Comparison of ENCODE assay signal across 28 cellular contexts in the genomic region with DNA sequence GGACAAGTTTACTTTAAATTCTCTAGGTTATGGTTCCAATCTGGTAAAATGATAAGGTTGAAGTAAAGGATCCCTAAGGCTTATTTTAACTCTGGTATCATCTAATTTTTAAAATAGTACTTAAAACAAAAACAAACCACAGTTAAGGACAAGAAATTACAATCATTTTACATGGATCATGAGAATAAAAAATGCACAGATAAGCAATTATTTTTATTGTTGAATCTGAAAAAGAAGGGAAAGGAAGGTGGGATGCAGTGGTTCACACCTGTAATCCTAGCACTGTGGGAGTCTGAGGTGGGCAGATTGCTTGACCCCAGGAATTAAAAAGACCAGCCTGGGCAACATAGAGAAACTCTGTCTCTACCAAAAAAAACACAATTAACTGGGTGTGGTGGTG. TPM values are rescaled to one million over a fixed set of nuclear protein-coding genes. Genes with fewer than 3 reads are reported as not detected.
A peak's percentile ranks its signal among the peaks of the same experiment; 100 is the strongest.
DNase-seq lines count a peak whose midpoint lies in the region; ATAC-seq, FAIRE-seq and TF ChIP-seq lines count a peak whose summit lies in the region.
"Had no signal": no experiment of that assay in that cellular context is flagged by ENCODE, and none has a peak within 500 bp of the region (broad histone marks: within the 10 kb centered on the region; RNA-seq: fewer than 3 reads in every experiment).

No MANE protein-coding gene starts in this region.

- H3K9ac ChIP-seq in SK-N-MC (ENCODE audit: insufficient read length), result no peak overlapping the region
- H3K9ac ChIP-seq: BLaER1 had no signal

- CTCF ChIA-PET in A549 (lab: Yijun Ruan, JAX) (no interaction called here), A673 (lab: Charles Lee) (no interaction called here)

- intact Hi-C loops in A673 (cut with micrococcal nuclease; ENCODE audit: unreplicated experiment), result no loop called here
- intact Hi-C loops in right cardiac atrium (cut with DNase I), result no loop called here

- no peak overlapping the region for H3K27ac ChIP-seq in A549
- peak overlapping the region; percentile 8 for H3K27ac ChIP-seq in A673 (ENCODE audit: low read depth, low read length, poor library complexity, severe bottlenecking)
- H3K27ac ChIP-seq in SK-N-MC, result no peak overlapping the region
- H3K27ac ChIP-seq in right cardiac atrium (ENCODE audit: low read length), result no peak overlapping the region
- H3K27ac ChIP-seq: BLaER1 had no signal

- no peaks in the 10 kb centered on the region for H3K27me3 ChIP-seq in A673 (replicated peaks; ENCODE audit: insufficient read depth, low read depth, low read length, poor library complexity)
- no peaks in the 10 kb centered on the region for H3K27me3 ChIP-seq in right cardiac atrium (ENCODE audit: control insufficient read depth, insufficient read depth)
- H3K27me3 ChIP-seq: BE2C, BLaER1 had no signal

- TF ChIP-seq RAD21 in A549 (conservative IDR thresholded peaks at IDR 0.05 in 1 of 2, IDR thresholded peaks at IDR 0.05 in 1 of 2), result no peak

- no peak overlapping the region for H3K4me3 ChIP-seq in A549
- peak overlapping the region; percentile 56 for H3K4me3 ChIP-seq in A673 (ENCODE audit: low read depth, low read length, poor library complexity, severe bottlenecking)
- peak overlapping the region; percentile 21; the same call in 1 of the 2 replicates for H3K4me3 ChIP-seq in SK-N-MC
- H3K4me3 ChIP-seq in fibroblast of pulmonary artery (replicated peaks; ENCODE audit: low read depth, low read length), result peak overlapping the region; percentile 76
- H3K4me3 ChIP-seq in right cardiac atrium (ENCODE audit: low read length), result no peak overlapping the region
- H3K4me3 ChIP-seq: BLaER1, GM12878 had no signal

- H3K9me3 ChIP-seq in A549 (no peaks in the 10 kb centered on the region), A673 (ENCODE audit: low read depth, low read length, poor library complexity, severe bottlenecking) (no peaks in the 10 kb centered on the region), SK-N-MC (ENCODE audit: low read depth, low read length) (no peaks in the 10 kb centered on the region), right cardiac atrium (ENCODE audit: control insufficient read depth, low read length) (no peaks in the 10 kb centered on the region)
- H3K9me3 ChIP-seq: BE2C, BLaER1 had no signal

- no TSS peak for BruUV-seq in A673 (replicated peaks; lab: Mats Ljungman, UMichigan)

- peaks cover 1% of the 10 kb centered on the region for H3K27me3 Mint-ChIP-seq in endothelial cell (ENCODE audit: unreplicated experiment)

- no peak overlapping the region for H3K27ac Mint-ChIP-seq in endothelial cell (ENCODE audit: unreplicated experiment)
- H3K27ac Mint-ChIP-seq: CD4-positive, alpha-beta memory T cell; CD4-positive, CD25-positive, alpha-beta regulatory T cell; CD8-positive, alpha-beta memory T cell had no signal

- DNase-seq in A549 (ENCODE audit: low read depth in 1 of 2, low spot score in 1 of 2), result no peak
- DNase-seq in A673 (ENCODE audit: low spot score), result no peak
- no peak for DNase-seq in SK-N-MC (ENCODE audit: low read depth, low spot score)
- DNase-seq in fibroblast of pulmonary artery (ENCODE audit: low read depth), result no peak
- no peak for DNase-seq in endothelial cell (ENCODE audit: low spot score)
- no peak for DNase-seq in right cardiac atrium
- DNase-seq: 8988T; ACHN; BE2C; C1 segment of cervical spinal cord; CD4-positive, alpha-beta memory T cell; CD4-positive, CD25-positive, alpha-beta regulatory T cell; CD8-positive, alpha-beta memory T cell; COR-L47; DMS 273 treated with DMSO at 0.1 percent for 48 hours; DMS153; DMS53; DMS79; DND-41; EL; GDM1 had no signal

- no peak for TF ChIP-seq POLR2A in A549 (IDR thresholded peaks at IDR 0.05; ENCODE audit: low read length)

- POLR2A ChIA-PET in A549 (lab: Yijun Ruan, JAX), result no interaction called here
- POLR2A ChIA-PET in A673 (lab: Charles Lee; ENCODE audit: low non-redundant PET), result interaction anchor here (0.6 kb wide), 1 partner anchor 296 kb away, joined by 3 read pairs; no protein-coding TSS in a partner anchor

- TF ChIP-seq CTCF in A549 (IDR thresholded peaks at IDR 0.05) (no peak), A673 (conservative IDR thresholded peaks at IDR 0.05; ENCODE audit: low read depth, low read length) (no peak), fibroblast of pulmonary artery (IDR thresholded peaks at IDR 0.05; ENCODE audit: low read length, missing control alignments) (no peak), endothelial cell (IDR thresholded peaks at IDR 0.05; ENCODE audit: unreplicated experiment) (no peak)

- no peak overlapping the region for H3K4me3 Mint-ChIP-seq in endothelial cell (ENCODE audit: unreplicated experiment)
- H3K4me3 Mint-ChIP-seq: CD14-positive monocyte; CD4-positive, alpha-beta memory T cell; CD4-positive, CD25-positive, alpha-beta regulatory T cell; CD8-positive, alpha-beta memory T cell had no signal

- no peak for FAIRE-seq in A549 (lab: Jason Lieb, UNC)
- FAIRE-seq: GM12878, GM19239 had no signal

- no peaks in the 10 kb centered on the region for H3K36me3 Mint-ChIP-seq in endothelial cell (ENCODE audit: low read depth, unreplicated experiment)
- H3K36me3 Mint-ChIP-seq: CD4-positive, alpha-beta memory T cell; CD4-positive, CD25-positive, alpha-beta regulatory T cell; CD8-positive, alpha-beta memory T cell had no signal

- no peak overlapping the region for H3K4me2 ChIP-seq in A549
- H3K4me2 ChIP-seq: BLaER1 had no signal

- H3K4me1 ChIP-seq in A549, result peaks cover 9% of the 10 kb centered on the region; the same call in 1 of the 3 replicates
- peaks cover 27% of the 10 kb centered on the region for H3K4me1 ChIP-seq in A673 (ENCODE audit: insufficient read depth, low read length, poor library complexity, severe bottlenecking)
- H3K4me1 ChIP-seq in right cardiac atrium (ENCODE audit: control insufficient read depth, insufficient read depth, low read length), result no peaks in the 10 kb centered on the region
- H3K4me1 ChIP-seq: BE2C, BLaER1 had no signal

- H3K36me3 ChIP-seq in A673 (ENCODE audit: insufficient read depth, low read length, poor library complexity, severe bottlenecking), result peaks cover 24% of the 10 kb centered on the region
- peaks cover 18% of the 10 kb centered on the region for H3K36me3 ChIP-seq in SK-N-MC (ENCODE audit: insufficient read depth, low read length)
- H3K36me3 ChIP-seq: BE2C, BLaER1 had no signal

- ATAC-seq in A549 (no peak), HG02884 (IDR thresholded peaks at IDR 0.05; ENCODE audit: unreplicated experiment) (no peak), right cardiac atrium (no peak), GM19463 (IDR thresholded peaks at IDR 0.05; ENCODE audit: unreplicated experiment) (no peak)
- ATAC-seq: GM12878 had no signal

- peaks cover 4% of the 10 kb centered on the region for H3K4me1 Mint-ChIP-seq in endothelial cell (ENCODE audit: unreplicated experiment)
- H3K4me1 Mint-ChIP-seq: CD4-positive, alpha-beta memory T cell; CD4-positive, CD25-positive, alpha-beta regulatory T cell; CD8-positive, alpha-beta memory T cell had no signal

- TF ChIP-seq EP300 in A549 (IDR thresholded peaks at IDR 0.05), result no peak

- H3K9me3 Mint-ChIP-seq in endothelial cell (ENCODE audit: unreplicated experiment), result no peaks in the 10 kb centered on the region
- H3K9me3 Mint-ChIP-seq: CD8-positive, alpha-beta memory T cell had no signal

TF ChIP-seq in A549, 52 proteins besides CTCF, POLR2A, EP300 and RAD21:
- TF ChIP-seq RNF2 (IDR thresholded peaks at IDR 0.05; ENCODE audit: borderline replicate concordance, low read depth), result no peak
- TF ChIP-seq MAFK (IDR thresholded peaks at IDR 0.05; ENCODE audit: partially characterized antibody), result peak; percentile 44
- no peak for TF ChIP-seq CBX2 (IDR thresholded peaks at IDR 0.05; ENCODE audit: borderline replicate concordance, low read depth)
- no peak for TF ChIP-seq GATA3 (IDR thresholded peaks at IDR 0.05; ENCODE audit: borderline replicate concordance)

RNA-seq across cellular contexts. Expression of a gene that starts 2.4 kb away (rescaled TPM):
- polyA plus RNA-seq in A549 (2011; rRNA removed), result 3.3 and 4.5 TPM in 2 replicates
- 0.38 and 0.50 TPM in 2 replicates for polyA plus RNA-seq in A549 (2012; cell fraction: cytosol; rRNA removed)
- polyA plus RNA-seq in A549 (2012; cell fraction: nucleus; rRNA removed), result 0.56 and 0.89 TPM in 2 replicates
- polyA plus RNA-seq in A549 (2017; fragmentation: RNase III; extraction: RNeasy Plus Mini Kit Qiagen cat#74134 plus additional on column Dnase treatment), result 2.9 to 4.5 TPM (median 4.1 TPM) in 3 replicates
- polyA minus RNA-seq in A549 (2011; rRNA and poly(A)+ RNA removed), result 0.88 and 1.0 TPM in 2 replicates
- total RNA-seq in A673 (2021), result 123 and 135 TPM in 2 replicates
- total RNA-seq in endothelial cell (ENCODE audit: unreplicated experiment), result not detected
- total RNA-seq in right cardiac atrium, result 1 to 10 TPM in 3 of 4 donors, under 1 TPM in 1; 0.57 to 4.0 (median 2.3) TPM
- polyA plus RNA-seq in right cardiac atrium, result 3.1 TPM
- total RNA-seq: CD4-positive, alpha-beta memory T cell; CD4-positive, CD25-positive, alpha-beta regulatory T cell; CD8-positive, alpha-beta memory T cell; G401 had no signal
- polyA plus RNA-seq: CD4-positive, alpha-beta memory T cell; CD4-positive, CD25-positive, alpha-beta regulatory T cell; CD8-positive, alpha-beta memory T cell had no signal

RNA-seq across cellular contexts. Expression of a gene that starts 49.9 kb away (rescaled TPM):
- polyA plus RNA-seq in A549 (2011; rRNA removed) (24.7 and 28.7 TPM in 2 replicates), A549 (2017; fragmentation: RNase III; extraction: RNeasy Plus Mini Kit Qiagen cat#74134 plus additional on column Dnase treatment) (15.5 to 17.4 TPM (median 16.7 TPM) in 3 replicates), right cardiac atrium (2.8 TPM)
- 2.7 TPM in 2 replicates for polyA plus RNA-seq in A549 (2012; cell fraction: cytosol; rRNA removed)
- polyA plus RNA-seq in A549 (2012; cell fraction: nucleus; rRNA removed), result 3.6 and 5.7 TPM in 2 replicates
- polyA minus RNA-seq in A549 (2011; rRNA and poly(A)+ RNA removed), result 54.7 and 61.5 TPM in 2 replicates
- total RNA-seq in A673 (2021) (111 and 112 TPM in 2 replicates), endothelial cell (ENCODE audit: unreplicated experiment) (40.7 TPM), right cardiac atrium (10 to 100 TPM; 15.6 to 18.9 (median 18.2) TPM)

Comparison
In these comparisons a context has a peak if more than half of its experiments do, and no peak if none do; other contexts are left out.
1. H3K4me3 ChIP-seq: peak in A673 (single experiment), SK-N-MC (single experiment) and fibroblast of pulmonary artery (single experiment); none in A549 (single experiment) and right cardiac atrium (single experiment).
2. RNA of a gene that starts 2.4 kb away (total RNA-seq): 123 to 135 TPM in A673; 0.57 to 4.0 TPM in right cardiac atrium and not detected in endothelial cell (single experiment); every median in the first group is over 10 times any median in the second.